17 cellular contexts compared by ENCODE assay signal in the genomic region with DNA sequence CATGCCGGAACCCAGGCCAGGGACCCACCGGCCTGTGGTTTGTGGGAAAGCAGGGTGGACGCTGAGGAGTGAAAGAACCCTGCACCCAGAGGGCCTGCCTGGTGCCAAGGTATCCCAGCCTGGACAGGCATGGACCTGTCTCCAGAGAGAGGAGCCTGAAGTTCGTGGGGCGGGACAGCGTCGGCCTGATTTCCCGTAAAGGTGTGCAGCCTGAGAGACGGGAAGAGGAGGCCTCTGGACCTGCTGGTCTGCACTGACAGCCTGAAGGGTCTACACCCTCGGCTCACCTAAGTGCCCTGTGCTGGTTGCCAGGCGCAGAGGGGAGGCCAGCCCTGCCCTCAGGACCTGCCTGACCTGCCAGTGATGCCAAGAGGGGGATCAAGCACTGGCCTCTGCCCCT. TPM values are rescaled to one million over a fixed set of nuclear protein-coding genes. Genes with fewer than 3 reads are reported as not detected.
DNase-seq lines count a peak whose midpoint lies in the region; ATAC-seq and TF ChIP-seq lines count a peak whose summit lies in the region.
"Had no signal": no experiment of that assay in that cellular context is flagged by ENCODE, and none has a peak within 500 bp of the region (broad histone marks: within the 10 kb centered on the region; RNA-seq: fewer than 3 reads in every experiment).

No MANE protein-coding gene starts in this region.

- no peak overlapping the region for H3K4me3 Mint-ChIP-seq in natural killer cell treated with Interleukin-12 subunit alpha and Interleukin-12 subunit beta and Interleukin-15 and Interleukin-18, amount 100 ng/mL, for 72 hours
- no peak overlapping the region for H3K4me3 Mint-ChIP-seq in Caco-2 (ENCODE audit: unreplicated experiment)
- H3K4me3 Mint-ChIP-seq: activated B cell treated with CpG ODN at 0.5 μM for 24 hours; activated naive CD4-positive, alpha-beta T cell treated with anti-CD3 and anti-CD28 coated beads, Interleukin-2, amount 10 ng/mL, durations not matched to agents 7 days and 5 days; central memory CD8-positive, alpha-beta T cell; stimulated activated memory B cell treated with anti-CD40 and anti-IgM and Interleukin-4, amounts not matched to agents 10 μg/mL and 1 μg/mL and 100 μg/mL, for 72 hours had no signal

- 2% methylated on average over 9 of the region's 11 CpGs for WGBS in mammary epithelial cell (ENCODE audit: low coverage, missing lambda C conversion rate)
- WGBS in smooth muscle cell (ENCODE audit: low lambda C conversion rate): 83% methylated on average over 11 of the region's 11 CpGs

- BruUV-seq in mammary epithelial cell (replicated peaks; lab: Mats Ljungman, UMichigan): no TSS peak
- BruUV-seq in Caco-2 (replicated peaks; lab: Mats Ljungman, UMichigan): no TSS peak

- no peak for ATAC-seq in lower lobe of right lung
- no peak for ATAC-seq in natural killer cell treated with Interleukin-12 subunit alpha and Interleukin-12 subunit beta and Interleukin-15 and Interleukin-18, amount 100 ng/mL, for 72 hours
- ATAC-seq in HG02642 (IDR thresholded peaks at IDR 0.05; ENCODE audit: poor library complexity, unreplicated experiment): no peak
- ATAC-seq: stimulated activated memory B cell treated with anti-CD40 and anti-IgM and Interleukin-4, amounts not matched to agents 10 μg/mL and 1 μg/mL and 100 μg/mL, for 72 hours had no signal

- H3K9me3 ChIP-seq in mammary epithelial cell (replicated peaks; ENCODE audit: insufficient read depth, low read length) (no peaks in the 10 kb centered on the region), lower lobe of right lung (no peaks in the 10 kb centered on the region), smooth muscle cell (replicated peaks; ENCODE audit: low read depth) (no peaks in the 10 kb centered on the region), Caco-2 (no peaks in the 10 kb centered on the region)
- H3K9me3 ChIP-seq: SK-N-SH had no signal

- H3K27ac Mint-ChIP-seq in natural killer cell treated with Interleukin-12 subunit alpha and Interleukin-12 subunit beta and Interleukin-15 and Interleukin-18, amount 100 ng/mL, for 72 hours: no peak overlapping the region
- H3K27ac Mint-ChIP-seq in Caco-2 (ENCODE audit: unreplicated experiment): no peak overlapping the region
- H3K27ac Mint-ChIP-seq: activated B cell treated with CpG ODN at 0.5 μM for 24 hours; activated naive CD4-positive, alpha-beta T cell treated with anti-CD3 and anti-CD28 coated beads, Interleukin-2, amount 10 ng/mL, durations not matched to agents 7 days and 5 days; stimulated activated memory B cell treated with anti-CD40 and anti-IgM and Interleukin-4, amounts not matched to agents 10 μg/mL and 1 μg/mL and 100 μg/mL, for 72 hours had no signal

- H3K4me1 ChIP-seq in mammary epithelial cell (ENCODE audit: insufficient read depth, low read length) (peaks cover 50% of the 10 kb centered on the region), lower lobe of right lung (peaks cover 54% of the 10 kb centered on the region), smooth muscle cell (ENCODE audit: low read depth) (peaks cover 18% of the 10 kb centered on the region), Caco-2 (peaks cover 37% of the 10 kb centered on the region)

- intact Hi-C loops in mammary epithelial cell (cut with micrococcal nuclease): loop anchor here (2.0 to 5.0 kb wide), 2 partner anchors 33 to 52 kb away; no protein-coding TSS in a partner anchor
- intact Hi-C loops in lower lobe of right lung (cut with DNase I): no loop called here
- intact Hi-C loops in Caco-2 (cut with micrococcal nuclease; ENCODE audit: unreplicated experiment): no loop called here

- H2AFZ ChIP-seq in mammary epithelial cell (ENCODE audit: low read depth, low read length) (peak overlapping the region; percentile 19), smooth muscle cell (ENCODE audit: low read depth) (no peak overlapping the region)
- H2AFZ ChIP-seq: GM23248 had no signal

- POLR2A ChIA-PET in Caco-2 (lab: Charles Lee): interaction anchor here (0.6 kb wide), 1 partner anchor 358 kb away, joined by 3 read pairs; no protein-coding TSS in a partner anchor

- DNase-seq in mammary epithelial cell (peak; percentile 69), lower lobe of right lung (no peak), smooth muscle cell (lab: John Stamatoyannopoulos, UW; ENCODE audit: unreplicated experiment) (no peak), putamen (ENCODE audit: low spot score) (no peak), Caco-2 (no peak)
- no peak for DNase-seq in natural killer cell treated with Interleukin-12 subunit alpha and Interleukin-12 subunit beta and Interleukin-15 and Interleukin-18, amount 100 ng/mL, for 72 hours (ENCODE audit: low spot score)
- DNase-seq: activated B cell treated with CpG ODN at 0.5 μM for 24 hours; activated CD8-positive, alpha-beta memory T cell treated with anti-CD3 and anti-CD28 coated beads, Interleukin-2, amount 50 U/mL, for 4 hours; activated naive CD4-positive, alpha-beta T cell treated with anti-CD3 and anti-CD28 coated beads, Interleukin-2, amount 10 ng/mL, durations not matched to agents 7 days and 5 days; NCI-H1105; SK-N-SH; stimulated activated CD4-positive, alpha-beta T cell treated with anti-CD3 and anti-CD28 coated beads, Interleukin-4, amount 100 ng/mL, for 4 hours had no signal

- H4K20me1 ChIP-seq in mammary epithelial cell (ENCODE audit: insufficient read depth, low read length): no peaks in the 10 kb centered on the region
- no peaks in the 10 kb centered on the region for H4K20me1 ChIP-seq in smooth muscle cell (ENCODE audit: low read depth)

- H3K4me2 ChIP-seq in mammary epithelial cell (ENCODE audit: insufficient read depth, low read depth, low read length): peak overlapping the region; percentile 62
- H3K4me2 ChIP-seq in smooth muscle cell: peak overlapping the region; percentile 53
- H3K4me2 ChIP-seq: SK-N-SH had no signal

- no peaks in the 10 kb centered on the region for H3K9me3 Mint-ChIP-seq in natural killer cell treated with Interleukin-12 subunit alpha and Interleukin-12 subunit beta and Interleukin-15 and Interleukin-18, amount 100 ng/mL, for 72 hours
- no peaks in the 10 kb centered on the region for H3K9me3 Mint-ChIP-seq in Caco-2 (ENCODE audit: unreplicated experiment)
- H3K9me3 Mint-ChIP-seq: activated B cell treated with CpG ODN at 0.5 μM for 24 hours; activated naive CD4-positive, alpha-beta T cell treated with anti-CD3 and anti-CD28 coated beads, Interleukin-2, amount 10 ng/mL, durations not matched to agents 7 days and 5 days; central memory CD8-positive, alpha-beta T cell; stimulated activated memory B cell treated with anti-CD40 and anti-IgM and Interleukin-4, amounts not matched to agents 10 μg/mL and 1 μg/mL and 100 μg/mL, for 72 hours had no signal

- in situ Hi-C loops in mammary epithelial cell (cut with MboI; ENCODE audit: low sequenced_read_pairs in 2 of 2): no loop called here

- peaks cover 5% of the 10 kb centered on the region for H3K36me3 Mint-ChIP-seq in natural killer cell treated with Interleukin-12 subunit alpha and Interleukin-12 subunit beta and Interleukin-15 and Interleukin-18, amount 100 ng/mL, for 72 hours
- H3K36me3 Mint-ChIP-seq in Caco-2 (ENCODE audit: insufficient read depth, unreplicated experiment): peaks cover 6% of the 10 kb centered on the region

- H3K36me3 ChIP-seq in mammary epithelial cell (ENCODE audit: insufficient read depth, low read length) (no peaks in the 10 kb centered on the region), lower lobe of right lung (peaks cover 62% of the 10 kb centered on the region), smooth muscle cell (ENCODE audit: low read depth) (no peaks in the 10 kb centered on the region), Caco-2 (ENCODE audit: control insufficient read depth, insufficient read depth, low read length) (no peaks in the 10 kb centered on the region)

- H3K9ac ChIP-seq in mammary epithelial cell (ENCODE audit: insufficient read depth, low read length) (no peak overlapping the region), smooth muscle cell (ENCODE audit: low read depth) (no peak overlapping the region)
- H3K9ac ChIP-seq: GM23248, SK-N-SH had no signal

- dilution Hi-C loops in mammary epithelial cell (cut with HindIII; ENCODE audit: low sequenced_read_pairs): loop anchor here (5.0 kb wide), 1 partner anchor 93 kb away; no protein-coding TSS in a partner anchor

- peaks cover 6 to 11% of the 10 kb centered on the region in 2 donors for H3K4me1 Mint-ChIP-seq in natural killer cell treated with Interleukin-12 subunit alpha and Interleukin-12 subunit beta and Interleukin-15 and Interleukin-18, amount 100 ng/mL, for 72 hours (ENCODE audit: low read depth in 2 of 2)
- peaks cover 7% of the 10 kb centered on the region for H3K4me1 Mint-ChIP-seq in Caco-2 (ENCODE audit: low read depth, unreplicated experiment)
- H3K4me1 Mint-ChIP-seq: activated B cell treated with CpG ODN at 0.5 μM for 24 hours; central memory CD8-positive, alpha-beta T cell; stimulated activated memory B cell treated with anti-CD40 and anti-IgM and Interleukin-4, amounts not matched to agents 10 μg/mL and 1 μg/mL and 100 μg/mL, for 72 hours had no signal

- H3K27me3 Mint-ChIP-seq in natural killer cell treated with Interleukin-12 subunit alpha and Interleukin-12 subunit beta and Interleukin-15 and Interleukin-18, amount 100 ng/mL, for 72 hours: peaks cover 0 to 6% of the 10 kb centered on the region in 2 donors
- no peaks in the 10 kb centered on the region for H3K27me3 Mint-ChIP-seq in Caco-2 (ENCODE audit: insufficient read depth, unreplicated experiment)
- H3K27me3 Mint-ChIP-seq: activated B cell treated with CpG ODN at 0.5 μM for 24 hours; central memory CD8-positive, alpha-beta T cell; stimulated activated memory B cell treated with anti-CD40 and anti-IgM and Interleukin-4, amounts not matched to agents 10 μg/mL and 1 μg/mL and 100 μg/mL, for 72 hours had no signal

- TF ChIP-seq CTCF in C4-2B (conservative IDR thresholded peaks at IDR 0.05) (no peak), mammary epithelial cell (conservative IDR thresholded peaks at IDR 0.05 in 1 of 2, IDR thresholded peaks at IDR 0.05 in 1 of 2; ENCODE audit: extremely low read depth in 1 of 2, insufficient read depth in 1 of 2, low read depth in 1 of 2, low read length in 2 of 2) (no peak), lower lobe of right lung (IDR thresholded peaks at IDR 0.05) (no peak), smooth muscle cell (IDR thresholded peaks at IDR 0.05; ENCODE audit: borderline replicate concordance, insufficient read depth, poor library complexity, severe bottlenecking) (no peak), Caco-2 (IDR thresholded peaks at IDR 0.05; ENCODE audit: insufficient read depth in 1 of 2, low read depth in 1 of 2, low read length in 1 of 2, severe bottlenecking in 1 of 2, unreplicated experiment in 1 of 2) (no peak)

- peak overlapping the region; percentile 4 for H3K27ac ChIP-seq in C4-2B
- H3K27ac ChIP-seq in mammary epithelial cell (ENCODE audit: insufficient read depth, low read depth, low read length): no peak overlapping the region
- peak overlapping the region; percentile 77 for H3K27ac ChIP-seq in lower lobe of right lung
- peak overlapping the region; percentile 44 for H3K27ac ChIP-seq in smooth muscle cell (ENCODE audit: low read depth)
- H3K27ac ChIP-seq: GM23248 had no signal

- H3K79me2 ChIP-seq in mammary epithelial cell (ENCODE audit: insufficient read depth, low read length): no peaks in the 10 kb centered on the region
- no peaks in the 10 kb centered on the region for H3K79me2 ChIP-seq in smooth muscle cell (ENCODE audit: low read depth)

- peaks cover 6% of the 10 kb centered on the region for H3F3A ChIP-seq in smooth muscle cell (ENCODE audit: low read depth)

- H3K4me3 ChIP-seq in mammary epithelial cell (replicated peaks in 1 of 3; ENCODE audit: insufficient read depth in 1 of 3, low read depth in 2 of 3, low read length in 3 of 3) (no peak overlapping the region), lower lobe of right lung (no peak overlapping the region), smooth muscle cell (no peak overlapping the region), Caco-2 (ENCODE audit: low read depth, low read length) (no peak overlapping the region)
- H3K4me3 ChIP-seq: GM23248 had no signal

- H3K27me3 ChIP-seq in mammary epithelial cell (ENCODE audit: insufficient read depth, low read length) (no peaks in the 10 kb centered on the region), lower lobe of right lung (ENCODE audit: low read depth) (no peaks in the 10 kb centered on the region), smooth muscle cell (ENCODE audit: low read depth) (no peaks in the 10 kb centered on the region), Caco-2 (replicated peaks; ENCODE audit: control insufficient read depth, insufficient read depth, low read length) (no peaks in the 10 kb centered on the region)

- CTCF ChIA-PET in mammary epithelial cell (lab: Charles Lee; ENCODE audit: low non-redundant PET) (no interaction called here), Caco-2 (lab: Charles Lee) (no interaction called here)

RNA-seq across cellular contexts. Expression of gene CSF1, which starts 18.5 kb away (rescaled TPM):
- total RNA-seq in mammary epithelial cell (10 to 100 TPM in 1 of 2 donors, 1 to 10 TPM in 1; 5.6 to 29.5 TPM), lower lobe of right lung (64.3 TPM), smooth muscle cell (30.9 and 43.4 TPM in 2 replicates), Caco-2 (2022) (3.7 and 3.9 TPM in 2 replicates)
- polyA plus RNA-seq in mammary epithelial cell (9.9 TPM), smooth muscle cell (17.1 and 22.4 TPM in 2 replicates)
- 7.5 TPM for polyA minus RNA-seq in mammary epithelial cell
- 10 to 100 TPM in 1 of 2 donors, 1 to 10 TPM in 1; 5.6 to 24.1 TPM for total RNA-seq in natural killer cell treated with Interleukin-12 subunit alpha and Interleukin-12 subunit beta and Interleukin-15 and Interleukin-18, amount 100 ng/mL, for 72 hours

RNA-seq across cellular contexts. Expression of gene AHCYL1, which starts 55.4 kb away (rescaled TPM):
- total RNA-seq in mammary epithelial cell: 10 to 100 TPM; 71.2 to 72.2 TPM
- 64.7 TPM for polyA plus RNA-seq in mammary epithelial cell
- 84.7 TPM for polyA minus RNA-seq in mammary epithelial cell
- total RNA-seq in lower lobe of right lung: 83.9 TPM
- total RNA-seq in smooth muscle cell: 77.3 and 79.5 TPM in 2 replicates
- polyA plus RNA-seq in smooth muscle cell: 115 and 144 TPM in 2 replicates
- 10 to 100 TPM; 44.8 to 47.8 TPM for total RNA-seq in natural killer cell treated with Interleukin-12 subunit alpha and Interleukin-12 subunit beta and Interleukin-15 and Interleukin-18, amount 100 ng/mL, for 72 hours
- total RNA-seq in Caco-2 (2022): 62.6 and 64.2 TPM in 2 replicates
